2 cellular contexts compared by ENCODE assay signal in the genomic region with DNA sequence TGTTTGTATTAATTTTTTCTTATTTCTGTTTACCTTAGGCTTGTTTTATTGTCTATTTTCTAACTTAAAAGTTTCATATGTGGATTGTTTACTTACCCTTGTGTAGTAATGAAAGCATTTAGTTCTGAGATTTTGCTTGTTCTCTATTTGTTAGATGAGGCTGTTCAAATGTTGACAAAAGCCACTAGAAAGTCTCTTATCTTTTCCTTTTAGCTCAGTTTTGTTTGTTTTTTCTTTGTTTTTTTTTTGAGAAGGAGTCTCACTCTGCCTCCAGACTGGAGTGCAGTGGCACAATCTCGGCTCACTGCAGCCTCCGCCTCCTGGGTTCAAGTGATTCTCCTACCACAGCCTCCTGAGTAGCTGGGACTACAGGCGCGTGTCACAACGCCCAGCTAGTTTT.
TF ChIP-seq lines count a peak whose summit lies in the region.

No MANE protein-coding gene starts in this region.

TF ChIP-seq in HEK293, 187 proteins besides CTCF, POLR2A, EP300 and RAD21:
- TF ChIP-seq, protein P1, sequence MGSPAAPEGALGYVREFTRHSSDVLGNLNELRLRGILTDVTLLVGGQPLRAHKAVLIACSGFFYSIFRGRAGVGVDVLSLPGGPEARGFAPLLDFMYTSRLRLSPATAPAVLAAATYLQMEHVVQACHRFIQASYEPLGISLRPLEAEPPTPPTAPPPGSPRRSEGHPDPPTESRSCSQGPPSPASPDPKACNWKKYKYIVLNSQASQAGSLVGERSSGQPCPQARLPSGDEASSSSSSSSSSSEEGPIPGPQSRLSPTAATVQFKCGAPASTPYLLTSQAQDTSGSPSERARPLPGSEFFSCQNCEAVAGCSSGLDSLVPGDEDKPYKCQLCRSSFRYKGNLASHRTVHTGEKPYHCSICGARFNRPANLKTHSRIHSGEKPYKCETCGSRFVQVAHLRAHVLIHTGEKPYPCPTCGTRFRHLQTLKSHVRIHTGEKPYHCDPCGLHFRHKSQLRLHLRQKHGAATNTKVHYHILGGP (tag by site-specific recombination; IDR thresholded peaks at IDR 0.05) = peak; percentile 53; the same call in 1 of the 2 replicates
- TF ChIP-seq ZNF223 (tag by site-specific recombination; IDR thresholded peaks at IDR 0.05) = no peak
- TF ChIP-seq, protein P2, sequence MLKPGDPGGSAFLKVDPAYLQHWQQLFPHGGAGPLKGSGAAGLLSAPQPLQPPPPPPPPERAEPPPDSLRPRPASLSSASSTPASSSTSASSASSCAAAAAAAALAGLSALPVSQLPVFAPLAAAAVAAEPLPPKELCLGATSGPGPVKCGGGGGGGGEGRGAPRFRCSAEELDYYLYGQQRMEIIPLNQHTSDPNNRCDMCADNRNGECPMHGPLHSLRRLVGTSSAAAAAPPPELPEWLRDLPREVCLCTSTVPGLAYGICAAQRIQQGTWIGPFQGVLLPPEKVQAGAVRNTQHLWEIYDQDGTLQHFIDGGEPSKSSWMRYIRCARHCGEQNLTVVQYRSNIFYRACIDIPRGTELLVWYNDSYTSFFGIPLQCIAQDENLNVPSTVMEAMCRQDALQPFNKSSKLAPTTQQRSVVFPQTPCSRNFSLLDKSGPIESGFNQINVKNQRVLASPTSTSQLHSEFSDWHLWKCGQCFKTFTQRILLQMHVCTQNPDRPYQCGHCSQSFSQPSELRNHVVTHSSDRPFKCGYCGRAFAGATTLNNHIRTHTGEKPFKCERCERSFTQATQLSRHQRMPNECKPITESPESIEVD (tag by site-specific recombination; IDR thresholded peaks at IDR 0.05) = peak; percentile 47; the same call in 1 of the 2 replicates

TF ChIP-seq in HepG2, 621 proteins besides CTCF, POLR2A, EP300 and RAD21 (continued from another document and continues in another):
- TF ChIP-seq, protein P3, sequence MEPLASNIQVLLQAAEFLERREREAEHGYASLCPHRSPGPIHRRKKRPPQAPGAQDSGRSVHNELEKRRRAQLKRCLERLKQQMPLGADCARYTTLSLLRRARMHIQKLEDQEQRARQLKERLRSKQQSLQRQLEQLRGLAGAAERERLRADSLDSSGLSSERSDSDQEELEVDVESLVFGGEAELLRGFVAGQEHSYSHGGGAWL (CRISPR knock-in tag; IDR thresholded peaks at IDR 0.05) = no peak
- TF ChIP-seq ZFX (CRISPR knock-in tag; IDR thresholded peaks at IDR 0.05; ENCODE audit: low read depth) (no peak), ZNF232 (CRISPR knock-in tag; IDR thresholded peaks at IDR 0.05; ENCODE audit: borderline replicate concordance) (no peak), ZNF615 (CRISPR knock-in tag; IDR thresholded peaks at IDR 0.05; ENCODE audit: borderline replicate concordance) (no peak), ZKSCAN8 (CRISPR knock-in tag; IDR thresholded peaks at IDR 0.05; ENCODE audit: borderline replicate concordance) (no peak), ZNF543 (CRISPR knock-in tag; IDR thresholded peaks at IDR 0.05) (no peak), ZNF468 (CRISPR knock-in tag; IDR thresholded peaks at IDR 0.05) (no peak), NBN (conservative IDR thresholded peaks at IDR 0.05) (no peak), ZBTB21 (CRISPR knock-in tag; IDR thresholded peaks at IDR 0.05) (no peak), MAF1 (CRISPR knock-in tag; IDR thresholded peaks at IDR 0.05; ENCODE audit: borderline replicate concordance) (no peak), SIX4 (CRISPR knock-in tag; IDR thresholded peaks at IDR 0.05) (no peak), JDP2 (CRISPR knock-in tag; IDR thresholded peaks at IDR 0.05; ENCODE audit: borderline replicate concordance) (no peak), MLLT10 (CRISPR knock-in tag; IDR thresholded peaks at IDR 0.05) (no peak), TCF7 (IDR thresholded peaks at IDR 0.05; ENCODE audit: low read depth) (peak; percentile 77), KMT2B (CRISPR knock-in tag; IDR thresholded peaks at IDR 0.05) (no peak), CREM (IDR thresholded peaks at IDR 0.05) (peak; percentile 16; the same call in 1 of the 2 replicates), CREM (CRISPR knock-in tag; IDR thresholded peaks at IDR 0.05) (no peak), SKI (IDR thresholded peaks at IDR 0.05; ENCODE audit: partially characterized antibody) (no peak), DMAP1 (CRISPR knock-in tag; IDR thresholded peaks at IDR 0.05) (no peak), ZFP1 (CRISPR knock-in tag; IDR thresholded peaks at IDR 0.05) (no peak), KLF9 (CRISPR knock-in tag; IDR thresholded peaks at IDR 0.05; ENCODE audit: low read depth) (no peak), RXRA (CRISPR knock-in tag; IDR thresholded peaks at IDR 0.05) (no peak), ZNF431 (CRISPR knock-in tag; IDR thresholded peaks at IDR 0.05; ENCODE audit: borderline replicate concordance, low read depth) (no peak), ZNF292 (CRISPR knock-in tag; IDR thresholded peaks at IDR 0.05; ENCODE audit: borderline replicate concordance, low read depth) (no peak), ZFP37 (CRISPR knock-in tag; IDR thresholded peaks at IDR 0.05; ENCODE audit: borderline replicate concordance) (no peak), KAT2B (IDR thresholded peaks at IDR 0.05; ENCODE audit: borderline replicate concordance, low read depth, low read length) (no peak), DR1 (CRISPR knock-in tag; IDR thresholded peaks at IDR 0.05) (no peak), ZNF225 (CRISPR knock-in tag; IDR thresholded peaks at IDR 0.05) (no peak), FOXK1 (CRISPR knock-in tag; IDR thresholded peaks at IDR 0.05; ENCODE audit: borderline replicate concordance, low read depth) (no peak), HMG20A (CRISPR knock-in tag; IDR thresholded peaks at IDR 0.05; ENCODE audit: borderline replicate concordance) (peak; percentile 89), ZNF326 (CRISPR knock-in tag; IDR thresholded peaks at IDR 0.05; ENCODE audit: borderline replicate concordance) (no peak), HOXA9 (CRISPR knock-in tag; IDR thresholded peaks at IDR 0.05; ENCODE audit: borderline replicate concordance) (no peak), SRF (IDR thresholded peaks at IDR 0.05; ENCODE audit: low read depth, low read length) (no peak), ZNF274 (CRISPR knock-in tag; IDR thresholded peaks at IDR 0.05) (no peak), KAT8 (CRISPR knock-in tag; IDR thresholded peaks at IDR 0.05) (no peak), ZNF878 (CRISPR knock-in tag; IDR thresholded peaks at IDR 0.05) (no peak), NFYC (CRISPR knock-in tag; IDR thresholded peaks at IDR 0.05) (no peak), ZNF260 (CRISPR knock-in tag; IDR thresholded peaks at IDR 0.05; ENCODE audit: borderline replicate concordance, low read depth) (no peak), NFKB2 (CRISPR knock-in tag; IDR thresholded peaks at IDR 0.05; ENCODE audit: borderline replicate concordance) (no peak), SPEN (CRISPR knock-in tag; IDR thresholded peaks at IDR 0.05; ENCODE audit: low read depth) (no peak), NKX3-1 (CRISPR knock-in tag; IDR thresholded peaks at IDR 0.05) (no peak), FOXC1 (CRISPR knock-in tag; IDR thresholded peaks at IDR 0.05; ENCODE audit: borderline replicate concordance) (no peak), ZNF652 (CRISPR knock-in tag; IDR thresholded peaks at IDR 0.05; ENCODE audit: borderline replicate concordance, low read depth) (no peak)
- TF ChIP-seq, protein P4, sequence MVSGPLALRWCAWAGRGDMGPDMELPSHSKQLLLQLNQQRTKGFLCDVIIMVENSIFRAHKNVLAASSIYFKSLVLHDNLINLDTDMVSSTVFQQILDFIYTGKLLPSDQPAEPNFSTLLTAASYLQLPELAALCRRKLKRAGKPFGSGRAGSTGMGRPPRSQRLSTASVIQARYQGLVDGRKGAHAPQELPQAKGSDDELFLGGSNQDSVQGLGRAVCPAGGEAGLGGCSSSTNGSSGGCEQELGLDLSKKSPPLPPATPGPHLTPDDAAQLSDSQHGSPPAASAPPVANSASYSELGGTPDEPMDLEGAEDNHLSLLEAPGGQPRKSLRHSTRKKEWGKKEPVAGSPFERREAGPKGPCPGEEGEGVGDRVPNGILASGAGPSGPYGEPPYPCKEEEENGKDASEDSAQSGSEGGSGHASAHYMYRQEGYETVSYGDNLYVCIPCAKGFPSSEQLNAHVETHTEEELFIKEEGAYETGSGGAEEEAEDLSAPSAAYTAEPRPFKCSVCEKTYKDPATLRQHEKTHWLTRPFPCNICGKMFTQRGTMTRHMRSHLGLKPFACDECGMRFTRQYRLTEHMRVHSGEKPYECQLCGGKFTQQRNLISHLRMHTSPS (CRISPR knock-in tag; IDR thresholded peaks at IDR 0.05; ENCODE audit: low read depth) = no peak
- TF ChIP-seq, protein P5, sequence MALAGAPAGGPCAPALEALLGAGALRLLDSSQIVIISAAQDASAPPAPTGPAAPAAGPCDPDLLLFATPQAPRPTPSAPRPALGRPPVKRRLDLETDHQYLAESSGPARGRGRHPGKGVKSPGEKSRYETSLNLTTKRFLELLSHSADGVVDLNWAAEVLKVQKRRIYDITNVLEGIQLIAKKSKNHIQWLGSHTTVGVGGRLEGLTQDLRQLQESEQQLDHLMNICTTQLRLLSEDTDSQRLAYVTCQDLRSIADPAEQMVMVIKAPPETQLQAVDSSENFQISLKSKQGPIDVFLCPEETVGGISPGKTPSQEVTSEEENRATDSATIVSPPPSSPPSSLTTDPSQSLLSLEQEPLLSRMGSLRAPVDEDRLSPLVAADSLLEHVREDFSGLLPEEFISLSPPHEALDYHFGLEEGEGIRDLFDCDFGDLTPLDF (CRISPR knock-in tag; IDR thresholded peaks at IDR 0.05) = no peak
- TF ChIP-seq, protein P6, sequence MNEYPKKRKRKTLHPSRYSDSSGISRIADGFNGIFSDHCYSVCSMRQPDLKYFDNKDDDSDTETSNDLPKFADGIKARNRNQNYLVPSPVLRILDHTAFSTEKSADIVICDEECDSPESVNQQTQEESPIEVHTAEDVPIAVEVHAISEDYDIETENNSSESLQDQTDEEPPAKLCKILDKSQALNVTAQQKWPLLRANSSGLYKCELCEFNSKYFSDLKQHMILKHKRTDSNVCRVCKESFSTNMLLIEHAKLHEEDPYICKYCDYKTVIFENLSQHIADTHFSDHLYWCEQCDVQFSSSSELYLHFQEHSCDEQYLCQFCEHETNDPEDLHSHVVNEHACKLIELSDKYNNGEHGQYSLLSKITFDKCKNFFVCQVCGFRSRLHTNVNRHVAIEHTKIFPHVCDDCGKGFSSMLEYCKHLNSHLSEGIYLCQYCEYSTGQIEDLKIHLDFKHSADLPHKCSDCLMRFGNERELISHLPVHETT (CRISPR knock-in tag; conservative IDR thresholded peaks at IDR 0.05) = no peak
- TF ChIP-seq, protein P7, sequence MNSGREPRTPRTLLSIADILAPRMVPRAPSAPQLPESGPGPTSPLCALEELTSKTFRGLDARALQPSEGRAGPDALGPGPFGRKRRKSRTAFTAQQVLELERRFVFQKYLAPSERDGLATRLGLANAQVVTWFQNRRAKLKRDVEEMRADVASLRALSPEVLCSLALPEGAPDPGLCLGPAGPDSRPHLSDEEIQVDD (CRISPR knock-in tag; IDR thresholded peaks at IDR 0.05; ENCODE audit: borderline replicate concordance) = no peak
- TF ChIP-seq, protein P8, sequence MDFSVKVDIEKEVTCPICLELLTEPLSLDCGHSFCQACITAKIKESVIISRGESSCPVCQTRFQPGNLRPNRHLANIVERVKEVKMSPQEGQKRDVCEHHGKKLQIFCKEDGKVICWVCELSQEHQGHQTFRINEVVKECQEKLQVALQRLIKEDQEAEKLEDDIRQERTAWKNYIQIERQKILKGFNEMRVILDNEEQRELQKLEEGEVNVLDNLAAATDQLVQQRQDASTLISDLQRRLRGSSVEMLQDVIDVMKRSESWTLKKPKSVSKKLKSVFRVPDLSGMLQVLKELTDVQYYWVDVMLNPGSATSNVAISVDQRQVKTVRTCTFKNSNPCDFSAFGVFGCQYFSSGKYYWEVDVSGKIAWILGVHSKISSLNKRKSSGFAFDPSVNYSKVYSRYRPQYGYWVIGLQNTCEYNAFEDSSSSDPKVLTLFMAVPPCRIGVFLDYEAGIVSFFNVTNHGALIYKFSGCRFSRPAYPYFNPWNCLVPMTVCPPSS (IDR thresholded peaks at IDR 0.05) = no peak
- TF ChIP-seq, protein P9, sequence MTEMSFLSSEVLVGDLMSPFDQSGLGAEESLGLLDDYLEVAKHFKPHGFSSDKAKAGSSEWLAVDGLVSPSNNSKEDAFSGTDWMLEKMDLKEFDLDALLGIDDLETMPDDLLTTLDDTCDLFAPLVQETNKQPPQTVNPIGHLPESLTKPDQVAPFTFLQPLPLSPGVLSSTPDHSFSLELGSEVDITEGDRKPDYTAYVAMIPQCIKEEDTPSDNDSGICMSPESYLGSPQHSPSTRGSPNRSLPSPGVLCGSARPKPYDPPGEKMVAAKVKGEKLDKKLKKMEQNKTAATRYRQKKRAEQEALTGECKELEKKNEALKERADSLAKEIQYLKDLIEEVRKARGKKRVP (CRISPR knock-in tag; IDR thresholded peaks at IDR 0.05) = no peak
- TF ChIP-seq, protein P10, sequence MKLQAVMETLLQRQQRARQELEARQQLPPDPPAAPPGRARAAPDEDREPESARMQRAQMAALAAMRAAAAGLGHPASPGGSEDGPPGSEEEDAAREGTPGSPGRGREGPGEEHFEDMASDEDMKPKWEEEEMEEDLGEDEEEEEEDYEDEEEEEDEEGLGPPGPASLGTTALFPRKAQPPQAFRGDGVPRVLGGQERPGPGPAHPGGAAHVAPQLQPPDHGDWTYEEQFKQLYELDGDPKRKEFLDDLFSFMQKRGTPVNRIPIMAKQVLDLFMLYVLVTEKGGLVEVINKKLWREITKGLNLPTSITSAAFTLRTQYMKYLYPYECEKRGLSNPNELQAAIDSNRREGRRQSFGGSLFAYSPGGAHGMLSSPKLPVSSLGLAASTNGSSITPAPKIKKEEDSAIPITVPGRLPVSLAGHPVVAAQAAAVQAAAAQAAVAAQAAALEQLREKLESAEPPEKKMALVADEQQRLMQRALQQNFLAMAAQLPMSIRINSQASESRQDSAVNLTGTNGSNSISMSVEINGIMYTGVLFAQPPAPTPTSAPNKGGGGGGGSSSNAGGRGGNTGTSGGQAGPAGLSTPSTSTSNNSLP (IDR thresholded peaks at IDR 0.05; ENCODE audit: low read depth, low read length) = peak; percentile 64; the same call in 1 of the 2 replicates
- TF ChIP-seq, protein P11, sequence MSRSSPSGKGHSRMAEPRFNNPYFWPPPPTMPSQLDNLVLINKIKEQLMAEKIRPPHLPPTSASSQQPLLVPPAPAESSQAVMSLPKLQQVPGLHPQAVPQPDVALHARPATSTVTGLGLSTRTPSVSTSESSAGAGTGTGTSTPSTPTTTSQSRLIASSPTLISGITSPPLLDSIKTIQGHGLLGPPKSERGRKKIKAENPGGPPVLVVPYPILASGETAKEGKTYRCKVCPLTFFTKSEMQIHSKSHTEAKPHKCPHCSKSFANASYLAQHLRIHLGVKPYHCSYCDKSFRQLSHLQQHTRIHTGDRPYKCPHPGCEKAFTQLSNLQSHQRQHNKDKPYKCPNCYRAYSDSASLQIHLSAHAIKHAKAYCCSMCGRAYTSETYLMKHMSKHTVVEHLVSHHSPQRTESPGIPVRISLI (CRISPR knock-in tag; IDR thresholded peaks at IDR 0.05; ENCODE audit: borderline replicate concordance) = peak; percentile 73
- TF ChIP-seq, protein P12, sequence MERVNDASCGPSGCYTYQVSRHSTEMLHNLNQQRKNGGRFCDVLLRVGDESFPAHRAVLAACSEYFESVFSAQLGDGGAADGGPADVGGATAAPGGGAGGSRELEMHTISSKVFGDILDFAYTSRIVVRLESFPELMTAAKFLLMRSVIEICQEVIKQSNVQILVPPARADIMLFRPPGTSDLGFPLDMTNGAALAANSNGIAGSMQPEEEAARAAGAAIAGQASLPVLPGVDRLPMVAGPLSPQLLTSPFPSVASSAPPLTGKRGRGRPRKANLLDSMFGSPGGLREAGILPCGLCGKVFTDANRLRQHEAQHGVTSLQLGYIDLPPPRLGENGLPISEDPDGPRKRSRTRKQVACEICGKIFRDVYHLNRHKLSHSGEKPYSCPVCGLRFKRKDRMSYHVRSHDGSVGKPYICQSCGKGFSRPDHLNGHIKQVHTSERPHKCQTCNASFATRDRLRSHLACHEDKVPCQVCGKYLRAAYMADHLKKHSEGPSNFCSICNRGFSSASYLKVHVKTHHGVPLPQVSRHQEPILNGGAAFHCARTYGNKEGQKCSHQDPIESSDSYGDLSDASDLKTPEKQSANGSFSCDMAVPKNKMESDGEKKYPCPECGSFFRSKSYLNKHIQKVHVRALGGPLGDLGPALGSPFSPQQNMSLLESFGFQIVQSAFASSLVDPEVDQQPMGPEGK (CRISPR knock-in tag; IDR thresholded peaks at IDR 0.05) = no peak
